11 cellular contexts compared by ENCODE assay signal in genomic region chr1:20219053-20219452, GRCh38. TPM values are rescaled to one million over a fixed set of nuclear protein-coding genes. Genes with fewer than 3 reads are reported as not detected.
"Had no signal": no experiment of that assay in that cellular context is flagged by ENCODE, and none has a peak within 500 bp of the region (broad histone marks: within the 10 kb centered on the region; RNA-seq: fewer than 3 reads in every experiment).

No MANE protein-coding gene starts in this region.

RNA-seq across cellular contexts. Expression of gene PLA2G2C, which starts 32.7 kb away (rescaled TPM):
- total RNA-seq: subcutaneous adipose tissue, suprapubic skin, temporal lobe, thoracic aorta, thyroid gland, tibial nerve, upper lobe of right lung, ureter, urinary bladder, uterus, vagina had no signal
- polyA plus RNA-seq: urinary bladder had no signal
